Comparison of ENCODE assay signal across 8 cellular contexts in genomic region chr11:77411717-77412441, GRCh38.
DNase-seq lines count a peak whose midpoint lies in the region; ATAC-seq, FAIRE-seq and TF ChIP-seq lines count a peak whose summit lies in the region.

No MANE protein-coding gene starts in this region.

- H3K36me3 ChIP-seq in adipocyte (ENCODE audit: control insufficient read depth, insufficient read depth, low read length, severe bottlenecking) (no peaks in the 10 kb centered on the region), upper lobe of left lung (no peaks in the 10 kb centered on the region)

- TF ChIP-seq EP300 in upper lobe of left lung (IDR thresholded peaks at IDR 0.05): no peak

- peak overlapping the region; percentile 19 to 89 (median 76) for H3K27ac ChIP-seq in upper lobe of left lung

- peak; percentile 37 for DNase-seq in D721Med (ENCODE audit: insufficient read length, low spot score)
- DNase-seq in HUDEP-2 (lab: John Stamatoyannopoulos, UW; ENCODE audit: unreplicated experiment in 76 of 76): peak in 73 of 76 experiments; percentile 38 to 89 (median 79)
- DNase-seq in SW 1271 (lab: John Stamatoyannopoulos, UW): peak; percentile 77 to 89
- peak; percentile 94 for DNase-seq in adipocyte (ENCODE audit: low read depth)
- peak; percentile 85 for DNase-seq in left cardiac atrium
- DNase-seq in posterior vena cava (ENCODE audit: low spot score): peak; percentile 97
- peak; percentile 91 to 95 for DNase-seq in upper lobe of left lung

- TF ChIP-seq POLR2A in upper lobe of left lung (IDR thresholded peaks at IDR 0.05): peak in 1 of 4 donors; percentile 60

- peak overlapping the region; percentile 88 for H3K9ac ChIP-seq in adipocyte (ENCODE audit: low read length)

- H3K4me3 ChIP-seq in adipocyte (ENCODE audit: low read length) (peak overlapping the region; percentile 90), upper lobe of left lung (peak overlapping the region; percentile 3 to 57 (median 48))

- FAIRE-seq in D721Med (lab: Jason Lieb, UNC): no peak

- WGBS in upper lobe of left lung, 2 donors: 1% methylated on average over 21 to 26 of the region's 33 CpGs

- TF ChIP-seq CTCF in D721Med (IDR thresholded peaks at IDR 0.05; ENCODE audit: insufficient read depth, missing control alignments) (no peak), upper lobe of left lung (IDR thresholded peaks at IDR 0.05) (peak in 1 of 6 experiments; percentile 16)

- no peaks in the 10 kb centered on the region for H3K27me3 ChIP-seq in adipocyte (replicated peaks; ENCODE audit: control insufficient read depth, insufficient read depth, low read length)
- H3K27me3 ChIP-seq in upper lobe of left lung: no peaks in the 10 kb centered on the region

- peak; percentile 82 for ATAC-seq in GM21381 (IDR thresholded peaks at IDR 0.05; ENCODE audit: unreplicated experiment)
- ATAC-seq in left cardiac atrium: peak; percentile 98
- ATAC-seq in upper lobe of left lung (ENCODE audit: low FRiP score in 2 of 2): peak; percentile 95 to 99

- H3K9me3 ChIP-seq in adipocyte (ENCODE audit: control insufficient read depth, low read length): no peaks in the 10 kb centered on the region
- H3K9me3 ChIP-seq in upper lobe of left lung: no peaks in the 10 kb centered on the region

- H3K4me1 ChIP-seq in adipocyte (ENCODE audit: control insufficient read depth, insufficient read depth, low read length) (peaks cover 19% of the 10 kb centered on the region), upper lobe of left lung (peaks cover 9 to 36% (median 21%) of the 10 kb centered on the region in 4 donors)

- intact Hi-C loops in left cardiac atrium (cut with DNase I): no loop called here
- intact Hi-C loops in posterior vena cava (cut with DNase I): no loop called here

Comparison
In these comparisons a context has a peak if more than half of its experiments do, and no peak if none do; other contexts are left out.
1. Peak in every context shown above with its lines: DNase-seq, ATAC-seq, H3K4me3 ChIP-seq and H3K27ac ChIP-seq.
2. DNase-seq: peak in every context shown above with its lines; median percentile 97 in posterior vena cava; 94 in adipocyte; 93 in upper lobe of left lung; 85 in left cardiac atrium; 83 in SW 1271; 79 in HUDEP-2; 37 in D721Med.